In genomic region chr3:185076219-185076618, GRCh38 we compare ENCODE assay signal across 32 cellular contexts.
"Had no signal": no experiment of that assay in that cellular context is flagged by ENCODE, and none has a peak within 500 bp of the region (broad histone marks: within the 10 kb centered on the region; RNA-seq: fewer than 3 reads in every experiment).

No MANE protein-coding gene starts in this region.

- H3K4me3 ChIP-seq: ascending aorta, cardiac muscle cell, Peyer's patch, SJCRH30 had no signal

- DNase-seq: activated CD4-positive, alpha-beta T cell treated with anti-CD3 and anti-CD28 coated beads for 36 hours; activated CD4-positive, alpha-beta T cell treated with anti-CD3 and anti-CD28 coated beads, Interleukin-2, amount 10 ng/mL, durations not matched to agents 7 days and 5 days; activated CD4-positive, alpha-beta T cell treated with anti-CD3 and anti-CD28 coated beads, Interleukin-2, amount 50 U/mL, for 48 hours; activated CD8-positive, alpha-beta T cell treated with anti-CD3 and anti-CD28 coated beads, Interleukin-2, amount 10 ng/mL, durations not matched to agents 7 days and 5 days; activated gamma-delta T cell; activated naive CD4-positive, alpha-beta T cell treated with Interleukin-2 at 50 U/mL for 16 hours; activated naive CD8-positive, alpha-beta T cell treated with anti-CD3 and anti-CD28 coated beads, Interleukin-2, amount 10 ng/mL, durations not matched to agents 7 days and 5 days; activated T-cell treated with anti-CD3 and anti-CD28 coated beads, Interleukin-2, amount 50 U/mL, for 24 hours; amygdala; Kasumi-1; KG1; MM.1S; MV-4-11; NCI-H1092; NCI-H1436 treated with DMSO at 0.1 percent for 48 hours; NCI-H1694 treated with DMSO at 0.1 percent for 48 hours; NCI-H2029; NCI-H2227 treated with DMSO at 0.1 percent for 48 hours; NCI-H446; NCI-H510A treated with DMSO at 0.1 percent for 48 hours; NCI-H526 treated with DMSO at 0.1 percent for 48 hours; NCI-H82; NK-92 treated with Interleukin-12 subunit alpha and Interleukin-12 subunit beta, amount 100 ng/mL, for 24 hours; PC-3; Peyer's patch; SJCRH30; SK-N-SH had no signal

- ATAC-seq: activated CD4-positive, alpha-beta T cell treated with anti-CD3 and anti-CD28 coated beads for 36 hours; activated CD4-positive, CD25-positive, alpha-beta regulatory T cell treated with anti-CD3 and anti-CD28 coated beads, Interleukin-2, amount 50 U/mL, for 24 hours; activated CD8-positive, alpha-beta T cell treated with anti-CD3 and anti-CD28 coated beads, Interleukin-2, amount 10 ng/mL, durations not matched to agents 7 days and 5 days; PC-3; Right ventricle myocardium inferior; WTC11 had no signal
